In the genomic region with DNA sequence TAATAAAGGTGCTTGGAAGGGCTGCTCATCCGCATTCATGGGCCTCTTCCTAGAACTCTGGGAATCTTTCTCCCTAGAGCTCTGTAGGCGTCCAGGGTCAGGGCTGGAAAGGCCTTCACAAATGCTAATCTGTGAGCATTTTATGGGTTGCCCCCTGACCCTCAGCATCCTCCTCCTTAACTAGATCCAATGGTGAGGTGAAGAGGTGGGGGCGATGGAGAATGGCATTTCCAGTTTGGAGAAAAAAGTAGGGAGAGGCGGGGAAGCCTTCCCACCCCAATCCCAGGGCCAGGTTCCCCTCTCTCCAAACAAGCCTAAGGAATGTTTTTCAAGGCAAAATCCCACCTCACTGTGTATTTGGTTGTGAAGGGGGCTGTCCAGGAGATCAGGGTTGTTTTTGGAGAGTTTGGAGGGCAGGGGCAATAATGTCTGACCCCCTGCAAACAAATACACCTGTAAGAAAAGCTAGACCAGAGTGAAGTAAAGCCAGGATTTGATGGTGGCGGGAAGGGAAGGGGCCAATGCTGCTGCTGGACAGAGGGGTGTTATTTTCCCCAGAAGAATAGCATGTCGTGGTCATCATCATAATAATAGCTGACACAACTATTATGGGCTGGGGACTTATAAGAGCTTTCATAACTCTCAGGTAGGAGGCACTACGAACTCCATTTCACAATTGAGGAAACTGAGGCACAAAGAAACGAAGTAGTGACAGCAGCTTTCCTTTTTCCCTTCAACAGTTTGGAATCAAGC, we compare ENCODE assay signal across 3 cellular contexts.
TF ChIP-seq lines count a peak whose summit lies in the region.

No MANE protein-coding gene starts in this region.

TF ChIP-seq in SK-N-SH, 30 proteins besides CTCF, POLR2A, EP300 and RAD21:
- TF ChIP-seq, protein P1, sequence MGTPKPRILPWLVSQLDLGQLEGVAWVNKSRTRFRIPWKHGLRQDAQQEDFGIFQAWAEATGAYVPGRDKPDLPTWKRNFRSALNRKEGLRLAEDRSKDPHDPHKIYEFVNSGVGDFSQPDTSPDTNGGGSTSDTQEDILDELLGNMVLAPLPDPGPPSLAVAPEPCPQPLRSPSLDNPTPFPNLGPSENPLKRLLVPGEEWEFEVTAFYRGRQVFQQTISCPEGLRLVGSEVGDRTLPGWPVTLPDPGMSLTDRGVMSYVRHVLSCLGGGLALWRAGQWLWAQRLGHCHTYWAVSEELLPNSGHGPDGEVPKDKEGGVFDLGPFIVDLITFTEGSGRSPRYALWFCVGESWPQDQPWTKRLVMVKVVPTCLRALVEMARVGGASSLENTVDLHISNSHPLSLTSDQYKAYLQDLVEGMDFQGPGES (IDR thresholded peaks at IDR 0.05; ENCODE audit: low read depth, low read length), result no peak
- TF ChIP-seq GABPA (IDR thresholded peaks at IDR 0.05; ENCODE audit: low read depth), result no peak
- no peak for TF ChIP-seq MEF2A (IDR thresholded peaks at IDR 0.05; ENCODE audit: borderline replicate concordance, low read depth)
- TF ChIP-seq RFX5 (IDR thresholded peaks at IDR 0.05; ENCODE audit: low read length), result no peak
- no peak for TF ChIP-seq NFIC (IDR thresholded peaks at IDR 0.05; ENCODE audit: borderline replicate concordance)
- no peak for TF ChIP-seq GATA2 (CRISPR knock-in tag; IDR thresholded peaks at IDR 0.05)
- TF ChIP-seq SMC3 (IDR thresholded peaks at IDR 0.05; ENCODE audit: low read depth, low read length), result no peak
- TF ChIP-seq, protein P2, sequence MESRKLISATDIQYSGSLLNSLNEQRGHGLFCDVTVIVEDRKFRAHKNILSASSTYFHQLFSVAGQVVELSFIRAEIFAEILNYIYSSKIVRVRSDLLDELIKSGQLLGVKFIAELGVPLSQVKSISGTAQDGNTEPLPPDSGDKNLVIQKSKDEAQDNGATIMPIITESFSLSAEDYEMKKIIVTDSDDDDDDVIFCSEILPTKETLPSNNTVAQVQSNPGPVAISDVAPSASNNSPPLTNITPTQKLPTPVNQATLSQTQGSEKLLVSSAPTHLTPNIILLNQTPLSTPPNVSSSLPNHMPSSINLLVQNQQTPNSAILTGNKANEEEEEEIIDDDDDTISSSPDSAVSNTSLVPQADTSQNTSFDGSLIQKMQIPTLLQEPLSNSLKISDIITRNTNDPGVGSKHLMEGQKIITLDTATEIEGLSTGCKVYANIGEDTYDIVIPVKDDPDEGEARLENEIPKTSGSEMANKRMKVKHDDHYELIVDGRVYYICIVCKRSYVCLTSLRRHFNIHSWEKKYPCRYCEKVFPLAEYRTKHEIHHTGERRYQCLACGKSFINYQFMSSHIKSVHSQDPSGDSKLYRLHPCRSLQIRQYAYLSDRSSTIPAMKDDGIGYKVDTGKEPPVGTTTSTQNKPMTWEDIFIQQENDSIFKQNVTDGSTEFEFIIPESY (IDR thresholded peaks at IDR 0.05; ENCODE audit: borderline replicate concordance, low read depth), result no peak
- no peak for TF ChIP-seq SIN3A (IDR thresholded peaks at IDR 0.05; ENCODE audit: borderline replicate concordance, low read depth, low read length)
- TF ChIP-seq JUND (IDR thresholded peaks at IDR 0.05), result no peak
- no peak for TF ChIP-seq POLR2AphosphoS5 (IDR thresholded peaks at IDR 0.05; ENCODE audit: low read depth, low read length)

TF ChIP-seq in SK-N-SH treated with all-trans-retinoic acid at 6 μM for 48 hours, 23 proteins besides CTCF, POLR2A, EP300 and RAD21 (continues in another document):
- TF ChIP-seq, protein P3, sequence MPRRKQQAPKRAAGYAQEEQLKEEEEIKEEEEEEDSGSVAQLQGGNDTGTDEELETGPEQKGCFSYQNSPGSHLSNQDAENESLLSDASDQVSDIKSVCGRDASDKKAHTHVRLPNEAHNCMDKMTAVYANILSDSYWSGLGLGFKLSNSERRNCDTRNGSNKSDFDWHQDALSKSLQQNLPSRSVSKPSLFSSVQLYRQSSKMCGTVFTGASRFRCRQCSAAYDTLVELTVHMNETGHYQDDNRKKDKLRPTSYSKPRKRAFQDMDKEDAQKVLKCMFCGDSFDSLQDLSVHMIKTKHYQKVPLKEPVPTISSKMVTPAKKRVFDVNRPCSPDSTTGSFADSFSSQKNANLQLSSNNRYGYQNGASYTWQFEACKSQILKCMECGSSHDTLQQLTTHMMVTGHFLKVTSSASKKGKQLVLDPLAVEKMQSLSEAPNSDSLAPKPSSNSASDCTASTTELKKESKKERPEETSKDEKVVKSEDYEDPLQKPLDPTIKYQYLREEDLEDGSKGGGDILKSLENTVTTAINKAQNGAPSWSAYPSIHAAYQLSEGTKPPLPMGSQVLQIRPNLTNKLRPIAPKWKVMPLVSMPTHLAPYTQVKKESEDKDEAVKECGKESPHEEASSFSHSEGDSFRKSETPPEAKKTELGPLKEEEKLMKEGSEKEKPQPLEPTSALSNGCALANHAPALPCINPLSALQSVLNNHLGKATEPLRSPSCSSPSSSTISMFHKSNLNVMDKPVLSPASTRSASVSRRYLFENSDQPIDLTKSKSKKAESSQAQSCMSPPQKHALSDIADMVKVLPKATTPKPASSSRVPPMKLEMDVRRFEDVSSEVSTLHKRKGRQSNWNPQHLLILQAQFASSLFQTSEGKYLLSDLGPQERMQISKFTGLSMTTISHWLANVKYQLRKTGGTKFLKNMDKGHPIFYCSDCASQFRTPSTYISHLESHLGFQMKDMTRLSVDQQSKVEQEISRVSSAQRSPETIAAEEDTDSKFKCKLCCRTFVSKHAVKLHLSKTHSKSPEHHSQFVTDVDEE (CRISPR knock-in tag; IDR thresholded peaks at IDR 0.05), result no peak
- TF ChIP-seq GLIS3 (CRISPR knock-in tag; IDR thresholded peaks at IDR 0.05) (no peak), ZNF8 (CRISPR knock-in tag; IDR thresholded peaks at IDR 0.05) (no peak), TCF4 (CRISPR knock-in tag; IDR thresholded peaks at IDR 0.05; ENCODE audit: borderline replicate concordance) (no peak), CSDC2 (CRISPR knock-in tag; IDR thresholded peaks at IDR 0.05) (no peak), RARB (CRISPR knock-in tag; IDR thresholded peaks at IDR 0.05) (no peak), OSR1 (CRISPR knock-in tag; IDR thresholded peaks at IDR 0.05) (no peak), ESRRG (CRISPR knock-in tag; IDR thresholded peaks at IDR 0.05) (no peak), ZNF70 (CRISPR knock-in tag; IDR thresholded peaks at IDR 0.05) (no peak), ZC3H10 (CRISPR knock-in tag; IDR thresholded peaks at IDR 0.05) (no peak), ZFP3 (CRISPR knock-in tag; IDR thresholded peaks at IDR 0.05) (no peak), ZFP30 (CRISPR knock-in tag; IDR thresholded peaks at IDR 0.05) (no peak)
- TF ChIP-seq, protein P4, sequence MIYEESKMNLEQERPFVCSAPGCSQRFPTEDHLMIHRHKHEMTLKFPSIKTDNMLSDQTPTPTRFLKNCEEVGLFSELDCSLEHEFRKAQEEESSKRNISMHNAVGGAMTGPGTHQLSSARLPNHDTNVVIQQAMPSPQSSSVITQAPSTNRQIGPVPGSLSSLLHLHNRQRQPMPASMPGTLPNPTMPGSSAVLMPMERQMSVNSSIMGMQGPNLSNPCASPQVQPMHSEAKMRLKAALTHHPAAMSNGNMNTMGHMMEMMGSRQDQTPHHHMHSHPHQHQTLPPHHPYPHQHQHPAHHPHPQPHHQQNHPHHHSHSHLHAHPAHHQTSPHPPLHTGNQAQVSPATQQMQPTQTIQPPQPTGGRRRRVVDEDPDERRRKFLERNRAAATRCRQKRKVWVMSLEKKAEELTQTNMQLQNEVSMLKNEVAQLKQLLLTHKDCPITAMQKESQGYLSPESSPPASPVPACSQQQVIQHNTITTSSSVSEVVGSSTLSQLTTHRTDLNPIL (CRISPR knock-in tag; IDR thresholded peaks at IDR 0.05; ENCODE audit: low read depth), result no peak
- TF ChIP-seq, protein P5, sequence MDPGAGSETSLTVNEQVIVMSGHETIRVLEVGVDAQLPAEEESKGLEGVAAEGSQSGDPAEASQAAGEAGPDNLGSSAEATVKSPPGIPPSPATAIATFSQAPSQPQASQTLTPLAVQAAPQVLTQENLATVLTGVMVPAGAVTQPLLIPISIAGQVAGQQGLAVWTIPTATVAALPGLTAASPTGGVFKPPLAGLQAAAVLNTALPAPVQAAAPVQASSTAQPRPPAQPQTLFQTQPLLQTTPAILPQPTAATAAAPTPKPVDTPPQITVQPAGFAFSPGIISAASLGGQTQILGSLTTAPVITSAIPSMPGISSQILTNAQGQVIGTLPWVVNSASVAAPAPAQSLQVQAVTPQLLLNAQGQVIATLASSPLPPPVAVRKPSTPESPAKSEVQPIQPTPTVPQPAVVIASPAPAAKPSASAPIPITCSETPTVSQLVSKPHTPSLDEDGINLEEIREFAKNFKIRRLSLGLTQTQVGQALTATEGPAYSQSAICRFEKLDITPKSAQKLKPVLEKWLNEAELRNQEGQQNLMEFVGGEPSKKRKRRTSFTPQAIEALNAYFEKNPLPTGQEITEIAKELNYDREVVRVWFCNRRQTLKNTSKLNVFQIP (CRISPR knock-in tag; IDR thresholded peaks at IDR 0.05; ENCODE audit: borderline replicate concordance, low read depth), result no peak
- TF ChIP-seq, protein P6, sequence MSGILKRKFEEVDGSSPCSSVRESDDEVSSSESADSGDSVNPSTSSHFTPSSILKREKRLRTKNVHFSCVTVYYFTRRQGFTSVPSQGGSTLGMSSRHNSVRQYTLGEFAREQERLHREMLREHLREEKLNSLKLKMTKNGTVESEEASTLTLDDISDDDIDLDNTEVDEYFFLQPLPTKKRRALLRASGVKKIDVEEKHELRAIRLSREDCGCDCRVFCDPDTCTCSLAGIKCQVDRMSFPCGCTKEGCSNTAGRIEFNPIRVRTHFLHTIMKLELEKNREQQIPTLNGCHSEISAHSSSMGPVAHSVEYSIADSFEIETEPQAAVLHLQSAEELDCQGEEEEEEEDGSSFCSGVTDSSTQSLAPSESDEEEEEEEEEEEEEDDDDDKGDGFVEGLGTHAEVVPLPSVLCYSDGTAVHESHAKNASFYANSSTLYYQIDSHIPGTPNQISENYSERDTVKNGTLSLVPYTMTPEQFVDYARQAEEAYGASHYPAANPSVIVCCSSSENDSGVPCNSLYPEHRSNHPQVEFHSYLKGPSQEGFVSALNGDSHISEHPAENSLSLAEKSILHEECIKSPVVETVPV (CRISPR knock-in tag; IDR thresholded peaks at IDR 0.05), result no peak

TF ChIP-seq in WTC11, 78 proteins besides CTCF, POLR2A, EP300 and RAD21 (continues in another document):
- TF ChIP-seq EMX1 (CRISPR knock-in tag; IDR thresholded peaks at IDR 0.05), result 0 out of 2 replicates have a peak, but pooled peaks have one; percentile 9
- TF ChIP-seq FOXK1 (CRISPR knock-in tag; IDR thresholded peaks at IDR 0.05), result no peak; the same call in 1 of the 2 replicates
- TF ChIP-seq ZBTB21 (CRISPR knock-in tag; IDR thresholded peaks at IDR 0.05; ENCODE audit: borderline replicate concordance), result no peak
- 0 out of 2 replicates have a peak, but pooled peaks have one; percentile 5 for TF ChIP-seq CBFB (CRISPR knock-in tag; IDR thresholded peaks at IDR 0.05; ENCODE audit: low read depth)
- peak; percentile 54; the same call in 1 of the 2 replicates for TF ChIP-seq CREM (CRISPR knock-in tag; IDR thresholded peaks at IDR 0.05)
- TF ChIP-seq ZNF232 (CRISPR knock-in tag; IDR thresholded peaks at IDR 0.05), result no peak
- TF ChIP-seq RELA (CRISPR knock-in tag; IDR thresholded peaks at IDR 0.05; ENCODE audit: borderline replicate concordance), result no peak
- TF ChIP-seq ZNF416 (CRISPR knock-in tag; IDR thresholded peaks at IDR 0.05), result no peak
- TF ChIP-seq, protein P7, sequence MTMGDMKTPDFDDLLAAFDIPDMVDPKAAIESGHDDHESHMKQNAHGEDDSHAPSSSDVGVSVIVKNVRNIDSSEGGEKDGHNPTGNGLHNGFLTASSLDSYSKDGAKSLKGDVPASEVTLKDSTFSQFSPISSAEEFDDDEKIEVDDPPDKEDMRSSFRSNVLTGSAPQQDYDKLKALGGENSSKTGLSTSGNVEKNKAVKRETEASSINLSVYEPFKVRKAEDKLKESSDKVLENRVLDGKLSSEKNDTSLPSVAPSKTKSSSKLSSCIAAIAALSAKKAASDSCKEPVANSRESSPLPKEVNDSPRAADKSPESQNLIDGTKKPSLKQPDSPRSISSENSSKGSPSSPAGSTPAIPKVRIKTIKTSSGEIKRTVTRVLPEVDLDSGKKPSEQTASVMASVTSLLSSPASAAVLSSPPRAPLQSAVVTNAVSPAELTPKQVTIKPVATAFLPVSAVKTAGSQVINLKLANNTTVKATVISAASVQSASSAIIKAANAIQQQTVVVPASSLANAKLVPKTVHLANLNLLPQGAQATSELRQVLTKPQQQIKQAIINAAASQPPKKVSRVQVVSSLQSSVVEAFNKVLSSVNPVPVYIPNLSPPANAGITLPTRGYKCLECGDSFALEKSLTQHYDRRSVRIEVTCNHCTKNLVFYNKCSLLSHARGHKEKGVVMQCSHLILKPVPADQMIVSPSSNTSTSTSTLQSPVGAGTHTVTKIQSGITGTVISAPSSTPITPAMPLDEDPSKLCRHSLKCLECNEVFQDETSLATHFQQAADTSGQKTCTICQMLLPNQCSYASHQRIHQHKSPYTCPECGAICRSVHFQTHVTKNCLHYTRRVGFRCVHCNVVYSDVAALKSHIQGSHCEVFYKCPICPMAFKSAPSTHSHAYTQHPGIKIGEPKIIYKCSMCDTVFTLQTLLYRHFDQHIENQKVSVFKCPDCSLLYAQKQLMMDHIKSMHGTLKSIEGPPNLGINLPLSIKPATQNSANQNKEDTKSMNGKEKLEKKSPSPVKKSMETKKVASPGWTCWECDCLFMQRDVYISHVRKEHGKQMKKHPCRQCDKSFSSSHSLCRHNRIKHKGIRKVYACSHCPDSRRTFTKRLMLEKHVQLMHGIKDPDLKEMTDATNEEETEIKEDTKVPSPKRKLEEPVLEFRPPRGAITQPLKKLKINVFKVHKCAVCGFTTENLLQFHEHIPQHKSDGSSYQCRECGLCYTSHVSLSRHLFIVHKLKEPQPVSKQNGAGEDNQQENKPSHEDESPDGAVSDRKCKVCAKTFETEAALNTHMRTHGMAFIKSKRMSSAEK (CRISPR knock-in tag; IDR thresholded peaks at IDR 0.05; ENCODE audit: borderline replicate concordance), result no peak
- TF ChIP-seq, protein P8, sequence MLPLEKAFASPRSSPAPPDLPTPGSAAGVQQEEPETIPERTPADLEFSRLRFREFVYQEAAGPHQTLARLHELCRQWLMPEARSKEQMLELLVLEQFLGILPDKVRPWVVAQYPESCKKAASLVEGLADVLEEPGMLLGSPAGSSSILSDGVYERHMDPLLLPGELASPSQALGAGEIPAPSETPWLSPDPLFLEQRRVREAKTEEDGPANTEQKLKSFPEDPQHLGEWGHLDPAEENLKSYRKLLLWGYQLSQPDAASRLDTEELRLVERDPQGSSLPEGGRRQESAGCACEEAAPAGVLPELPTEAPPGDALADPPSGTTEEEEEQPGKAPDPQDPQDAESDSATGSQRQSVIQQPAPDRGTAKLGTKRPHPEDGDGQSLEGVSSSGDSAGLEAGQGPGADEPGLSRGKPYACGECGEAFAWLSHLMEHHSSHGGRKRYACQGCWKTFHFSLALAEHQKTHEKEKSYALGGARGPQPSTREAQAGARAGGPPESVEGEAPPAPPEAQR (CRISPR knock-in tag; IDR thresholded peaks at IDR 0.05), result no peak
- TF ChIP-seq, protein P9, sequence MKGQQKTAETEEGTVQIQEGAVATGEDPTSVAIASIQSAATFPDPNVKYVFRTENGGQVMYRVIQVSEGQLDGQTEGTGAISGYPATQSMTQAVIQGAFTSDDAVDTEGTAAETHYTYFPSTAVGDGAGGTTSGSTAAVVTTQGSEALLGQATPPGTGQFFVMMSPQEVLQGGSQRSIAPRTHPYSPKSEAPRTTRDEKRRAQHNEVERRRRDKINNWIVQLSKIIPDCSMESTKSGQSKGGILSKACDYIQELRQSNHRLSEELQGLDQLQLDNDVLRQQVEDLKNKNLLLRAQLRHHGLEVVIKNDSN (CRISPR knock-in tag; IDR thresholded peaks at IDR 0.05), result peak; percentile 10; the same call in 1 of the 2 replicates
